Comparison of ENCODE assay signal across 8 cellular contexts in the genomic region with DNA sequence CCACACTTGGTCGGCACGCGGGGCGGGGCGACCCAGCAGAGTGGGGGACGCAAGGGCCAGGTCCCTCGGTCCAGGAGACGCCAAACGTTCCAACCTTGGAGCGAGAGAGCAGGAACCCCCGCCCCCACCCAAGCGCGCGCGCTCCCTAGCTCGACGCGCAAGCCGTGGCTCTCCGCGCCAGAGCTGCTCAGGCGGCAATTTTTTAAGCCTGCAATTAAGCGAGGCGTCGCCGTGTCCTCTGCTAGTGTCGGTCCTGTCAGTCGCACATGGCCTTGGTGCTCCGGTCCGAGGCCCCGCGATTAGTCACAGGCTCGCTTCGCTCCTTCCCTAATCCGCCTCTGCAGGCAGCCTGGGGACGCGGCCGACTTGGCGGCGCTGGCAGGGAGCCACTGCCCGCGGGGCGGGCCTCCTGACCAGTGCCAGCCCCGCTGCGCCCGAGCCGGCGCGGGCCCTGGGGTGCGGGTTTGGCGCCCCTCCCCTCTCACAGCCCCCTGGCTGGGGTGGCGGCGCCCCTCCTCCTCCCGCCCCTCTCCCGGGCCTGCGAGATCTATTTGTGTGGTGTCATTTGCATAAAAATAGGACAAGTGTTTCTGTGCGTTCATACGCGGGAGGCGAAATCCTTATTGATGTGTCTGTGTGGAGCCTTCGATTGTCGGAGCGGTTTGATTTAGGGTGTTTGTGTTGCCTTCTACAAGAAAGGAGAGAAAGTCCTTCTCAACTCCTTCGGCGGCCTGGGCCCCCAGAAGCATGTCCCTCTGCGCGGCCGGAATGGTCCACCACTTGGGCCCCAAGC. TPM values are rescaled to one million over a fixed set of nuclear protein-coding genes. Genes with fewer than 3 reads are reported as not detected.
DNase-seq lines count a peak whose midpoint lies in the region; TF ChIP-seq lines count a peak whose summit lies in the region.

No MANE protein-coding gene starts in this region.

- H3K79me2 ChIP-seq in hepatocyte: peaks cover 4% of the 10 kb centered on the region

- no peaks in the 10 kb centered on the region for H3K9me3 Mint-ChIP-seq in activated T-helper 2 cell treated with anti-CD3 and anti-CD28 coated beads, Interferon-gamma antibody, Interleukin-2, Interleukin-4, amounts not matched to agents 10 μg/mL and 5 μg/mL and 100 μg/mL, durations not matched to agents 14 hours and 24 hours and 36 hours

- H4K20me1 ChIP-seq in hepatocyte (ENCODE audit: insufficient read depth, poor library complexity, severe bottlenecking): no peaks in the 10 kb centered on the region

- WGBS in hepatocyte (ENCODE audit: low lambda C conversion rate, missing lambda C conversion rate): 17% methylated on average over 36 of the region's 68 CpGs

- H3K36me3 ChIP-seq in ES-I3 (ENCODE audit: insufficient read depth, low read length) (no peaks in the 10 kb centered on the region), hepatocyte (replicated peaks; ENCODE audit: insufficient read depth, low read depth) (no peaks in the 10 kb centered on the region)

- DNase-seq in NCI-H1092 (lab: John Stamatoyannopoulos, UW): peak; percentile 70
- DNase-seq in activated T-helper 2 cell treated with anti-CD3 and anti-CD28 coated beads, Interferon-gamma antibody, Interleukin-2, Interleukin-4, amounts not matched to agents 10 μg/mL and 5 μg/mL and 100 μg/mL, durations not matched to agents 14 hours and 24 hours and 36 hours (ENCODE audit: low spot score): no peak
- DNase-seq in hepatocyte (ENCODE audit: low spot score): peak; percentile 76
- DNase-seq in retinal pigment epithelial cell (ENCODE audit: low read depth): peak; percentile 65
- DNase-seq in HPDE6-E6E7 (ENCODE audit: extremely low spot score): no peak
- DNase-seq in AML-193 (lab: John Stamatoyannopoulos, UW): no peak
- DNase-seq in stimulated activated CD4-positive, alpha-beta T cell treated with anti-CD3 and anti-CD28 coated beads, Interleukin-4, amount 100 ng/mL, for 24 hours: no peak

- H3K9ac ChIP-seq in ES-I3 (ENCODE audit: low read depth, low read length): peak overlapping the region; percentile 42; the same call in 1 of the 2 replicates

- H3K36me3 Mint-ChIP-seq in activated T-helper 2 cell treated with anti-CD3 and anti-CD28 coated beads, Interferon-gamma antibody, Interleukin-2, Interleukin-4, amounts not matched to agents 10 μg/mL and 5 μg/mL and 100 μg/mL, durations not matched to agents 14 hours and 24 hours and 36 hours (ENCODE audit: low read depth): no peaks in the 10 kb centered on the region

- peaks cover 17% of the 10 kb centered on the region for H3K4me1 Mint-ChIP-seq in activated T-helper 2 cell treated with anti-CD3 and anti-CD28 coated beads, Interferon-gamma antibody, Interleukin-2, Interleukin-4, amounts not matched to agents 10 μg/mL and 5 μg/mL and 100 μg/mL, durations not matched to agents 14 hours and 24 hours and 36 hours (ENCODE audit: low read depth)

- no peak for TF ChIP-seq CTCF in hepatocyte (IDR thresholded peaks at IDR 0.05; ENCODE audit: poor library complexity)
- TF ChIP-seq CTCF in retinal pigment epithelial cell (conservative IDR thresholded peaks at IDR 0.05; ENCODE audit: low read depth, low read length): no peak

- H3K27ac Mint-ChIP-seq in activated T-helper 2 cell treated with anti-CD3 and anti-CD28 coated beads, Interferon-gamma antibody, Interleukin-2, Interleukin-4, amounts not matched to agents 10 μg/mL and 5 μg/mL and 100 μg/mL, durations not matched to agents 14 hours and 24 hours and 36 hours: no peak overlapping the region

- peak overlapping the region; percentile 84 for H3K4me3 Mint-ChIP-seq in activated T-helper 2 cell treated with anti-CD3 and anti-CD28 coated beads, Interferon-gamma antibody, Interleukin-2, Interleukin-4, amounts not matched to agents 10 μg/mL and 5 μg/mL and 100 μg/mL, durations not matched to agents 14 hours and 24 hours and 36 hours (ENCODE audit: low read depth)

- intact Hi-C loops in activated T-helper 2 cell treated with anti-CD3 and anti-CD28 coated beads, Interferon-gamma antibody, Interleukin-2, Interleukin-4, amounts not matched to agents 10 μg/mL and 5 μg/mL and 100 μg/mL, durations not matched to agents 14 hours and 24 hours and 36 hours (cut with micrococcal nuclease): no loop called here

- no peaks in the 10 kb centered on the region for H3K9me2 ChIP-seq in hepatocyte (replicated peaks; ENCODE audit: insufficient read depth)

- H3K9me3 ChIP-seq in ES-I3 (ENCODE audit: control insufficient read depth, insufficient read depth, low read length) (no peaks in the 10 kb centered on the region), hepatocyte (ENCODE audit: low read depth) (no peaks in the 10 kb centered on the region)

- H2AFZ ChIP-seq in hepatocyte: peak overlapping the region; percentile 51

- peaks cover 2% of the 10 kb centered on the region; the same call in 1 of the 2 replicates for H3K4me1 ChIP-seq in ES-I3 (ENCODE audit: insufficient read depth, low read length)
- H3K4me1 ChIP-seq in hepatocyte (ENCODE audit: insufficient read depth): peaks cover 57% of the 10 kb centered on the region

- peaks cover 3% of the 10 kb centered on the region for H3K27me3 Mint-ChIP-seq in activated T-helper 2 cell treated with anti-CD3 and anti-CD28 coated beads, Interferon-gamma antibody, Interleukin-2, Interleukin-4, amounts not matched to agents 10 μg/mL and 5 μg/mL and 100 μg/mL, durations not matched to agents 14 hours and 24 hours and 36 hours (ENCODE audit: low read depth)

- no peak overlapping the region for H3K4me3 ChIP-seq in hepatocyte
- H3K4me3 ChIP-seq in retinal pigment epithelial cell (ENCODE audit: low read length): peak overlapping the region; percentile 37

- H3K27ac ChIP-seq in hepatocyte: peak overlapping the region; percentile 93

- peak overlapping the region; percentile 96 for H3K4me2 ChIP-seq in hepatocyte

- H3K27me3 ChIP-seq in hepatocyte: peaks cover 16% of the 10 kb centered on the region

RNA-seq across cellular contexts. Expression of gene BCOR, which starts 9.7 kb away (rescaled TPM):
- 74.6 and 82.2 TPM in 2 replicates for total RNA-seq in activated T-helper 2 cell treated with anti-CD3 and anti-CD28 coated beads, Interferon-gamma antibody, Interleukin-2, Interleukin-4, amounts not matched to agents 10 μg/mL and 5 μg/mL and 100 μg/mL, durations not matched to agents 14 hours and 24 hours and 36 hours
- total RNA-seq in hepatocyte: 22.7 and 22.9 TPM in 2 replicates
- 13.6 and 15.3 TPM in 2 replicates for polyA plus RNA-seq in hepatocyte

Comparison
In these comparisons a context has a peak if more than half of its experiments do, and no peak if none do; other contexts are left out.
1. DNase-seq: peak in NCI-H1092 (single experiment), hepatocyte (single experiment) and retinal pigment epithelial cell (single experiment); none in activated T-helper 2 cell treated with anti-CD3 and anti-CD28 coated beads, Interferon-gamma antibody, Interleukin-2, Interleukin-4, amounts not matched to agents 10 μg/mL and 5 μg/mL and 100 μg/mL, durations not matched to agents 14 hours and 24 hours and 36 hours (single experiment), HPDE6-E6E7 (single experiment), AML-193 (0 of 2) and stimulated activated CD4-positive, alpha-beta T cell treated with anti-CD3 and anti-CD28 coated beads, Interleukin-4, amount 100 ng/mL, for 24 hours (single experiment).